In the genomic region with DNA sequence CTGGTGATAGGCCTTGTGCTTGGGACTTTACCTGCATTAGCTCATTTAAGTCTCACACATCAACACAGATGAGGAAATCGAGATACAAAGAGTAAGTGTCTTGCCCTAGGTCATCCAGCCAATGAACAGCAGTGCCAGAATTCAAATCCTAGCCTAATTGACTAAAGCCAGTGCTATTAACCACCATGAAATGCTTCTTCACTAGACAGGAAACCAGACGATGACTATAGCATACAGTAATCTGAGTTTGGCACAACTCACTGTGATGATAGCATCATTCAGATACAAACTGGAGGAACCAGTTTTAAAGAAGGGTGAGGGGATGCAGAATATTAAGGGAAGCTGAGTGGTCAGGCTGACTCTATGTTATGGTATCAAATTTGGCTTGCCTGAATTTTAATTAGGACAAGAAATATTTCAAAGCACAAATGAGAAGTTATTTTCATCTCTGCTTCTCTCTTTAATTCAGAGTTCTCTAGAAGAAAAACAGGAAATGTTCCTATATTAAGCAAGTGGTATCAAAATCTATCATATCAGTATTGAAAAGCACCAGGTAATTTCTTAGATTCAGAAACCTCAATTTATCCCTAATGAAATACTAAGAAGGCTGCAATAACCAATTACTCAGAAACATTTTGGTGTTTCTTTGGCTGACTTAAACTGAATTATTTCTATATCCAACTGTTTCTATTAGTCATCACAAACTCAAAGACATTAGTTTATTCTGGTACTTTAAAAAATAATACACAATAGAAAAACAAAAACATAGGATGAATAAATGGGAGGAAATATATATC, we compare ENCODE assay signal across 8 cellular contexts.
DNase-seq lines count a peak whose midpoint lies in the region; ATAC-seq and TF ChIP-seq lines count a peak whose summit lies in the region.

No MANE protein-coding gene starts in this region.

- H3K27me3 Mint-ChIP-seq in natural killer cell treated with Interleukin-12 subunit alpha and Interleukin-12 subunit beta and Interleukin-15 and Interleukin-18, amount 100 ng/mL, for 72 hours = no peaks in the 10 kb centered on the region

- H3K9me3 Mint-ChIP-seq in natural killer cell treated with Interleukin-12 subunit alpha and Interleukin-12 subunit beta and Interleukin-15 and Interleukin-18, amount 100 ng/mL, for 72 hours = peaks cover 7% of the 10 kb centered on the region

- in situ Hi-C loops in astrocyte of the spinal cord (cut with HindIII; ENCODE audit: low sequenced_read_pairs) = no loop called here

- TF ChIP-seq CTCF in AG10803 (conservative IDR thresholded peaks at IDR 0.05; ENCODE audit: low read length) (no peak), astrocyte of the spinal cord (IDR thresholded peaks at IDR 0.05; ENCODE audit: low read depth, low read length) (no peak)

- ATAC-seq in GM19035 (IDR thresholded peaks at IDR 0.05; ENCODE audit: unreplicated experiment) = peak; percentile 2
- ATAC-seq in natural killer cell treated with Interleukin-12 subunit alpha and Interleukin-12 subunit beta and Interleukin-15 and Interleukin-18, amount 100 ng/mL, for 72 hours = peak; percentile 73 to 85

- DNase-seq in AG10803 (ENCODE audit: low read depth) = peak; percentile 92
- peak; percentile 25 for DNase-seq in MV-4-11 (lab: John Stamatoyannopoulos, UW)
- DNase-seq in astrocyte of the spinal cord (ENCODE audit: low read depth, low spot score) = peak; percentile 95
- DNase-seq in natural killer cell treated with Interleukin-12 subunit alpha and Interleukin-12 subunit beta and Interleukin-15 and Interleukin-18, amount 100 ng/mL, for 72 hours (ENCODE audit: low spot score) = no peak
- no peak for DNase-seq in activated effector memory CD4-positive, alpha-beta T cell treated with anti-CD3 and anti-CD28 coated beads, Interleukin-2, amount 50 U/mL, for 16 hours
- no peak for DNase-seq in GM19240 (ENCODE audit: insufficient read length, low spot score)
- DNase-seq in NCI-H524 treated with DMSO at 0.1 percent for 48 hours (lab: John Stamatoyannopoulos, UW) = no peak

- H3K4me3 Mint-ChIP-seq in natural killer cell treated with Interleukin-12 subunit alpha and Interleukin-12 subunit beta and Interleukin-15 and Interleukin-18, amount 100 ng/mL, for 72 hours = peak overlapping the region; percentile 77

- H3K27ac Mint-ChIP-seq in natural killer cell treated with Interleukin-12 subunit alpha and Interleukin-12 subunit beta and Interleukin-15 and Interleukin-18, amount 100 ng/mL, for 72 hours = peak overlapping the region; percentile 70 to 76

- H3K4me1 Mint-ChIP-seq in natural killer cell treated with Interleukin-12 subunit alpha and Interleukin-12 subunit beta and Interleukin-15 and Interleukin-18, amount 100 ng/mL, for 72 hours (ENCODE audit: low read depth in 2 of 2) = peaks cover 43 to 61% of the 10 kb centered on the region in 2 donors

- H3K36me3 Mint-ChIP-seq in natural killer cell treated with Interleukin-12 subunit alpha and Interleukin-12 subunit beta and Interleukin-15 and Interleukin-18, amount 100 ng/mL, for 72 hours = no peaks in the 10 kb centered on the region

- H3K4me3 ChIP-seq in AG10803 (ENCODE audit: low read length) (no peak overlapping the region), astrocyte of the spinal cord (ENCODE audit: low read depth, low read length) (no peak overlapping the region)

Comparison
In these comparisons a context has a peak if more than half of its experiments do, and no peak if none do; other contexts are left out.
1. DNase-seq: peak in AG10803 (single experiment), MV-4-11 (single experiment) and astrocyte of the spinal cord (single experiment); none in natural killer cell treated with Interleukin-12 subunit alpha and Interleukin-12 subunit beta and Interleukin-15 and Interleukin-18, amount 100 ng/mL, for 72 hours (single experiment), activated effector memory CD4-positive, alpha-beta T cell treated with anti-CD3 and anti-CD28 coated beads, Interleukin-2, amount 50 U/mL, for 16 hours (single experiment), GM19240 (single experiment) and NCI-H524 treated with DMSO at 0.1 percent for 48 hours (single experiment).